Comparison of ENCODE assay signal across 1 cellular context in genomic region chr19:39533003-39533512, GRCh38.
A peak's percentile ranks its signal among the peaks of the same experiment; 100 is the strongest.
TF ChIP-seq lines count a peak whose summit lies in the region.

No MANE protein-coding gene starts in this region.

TF ChIP-seq in K562, 482 proteins besides CTCF, POLR2A, EP300 and RAD21:
- TF ChIP-seq ELF1 (tag; IDR thresholded peaks at IDR 0.05) (no peak), SETDB1 (IDR thresholded peaks at IDR 0.05; ENCODE audit: low read length) (no peak), ATF6 (CRISPR knock-in tag; IDR thresholded peaks at IDR 0.05) (0 out of 2 replicates have a peak, but pooled peaks have one; percentile 37), SMAD2 (IDR thresholded peaks at IDR 0.05; ENCODE audit: low read depth, low read length) (no peak), DPF2 (IDR thresholded peaks at IDR 0.05) (no peak), CC2D1A (IDR thresholded peaks at IDR 0.05) (peak; percentile 1; the same call in 1 of the 2 replicates), L3MBTL2 (IDR thresholded peaks at IDR 0.05) (no peak), FOXK2 (conservative IDR thresholded peaks at IDR 0.05 in 1 of 2, IDR thresholded peaks at IDR 0.05 in 1 of 2; ENCODE audit: low read depth in 2 of 2) (peak in 1 of 2 experiments; percentile 25; a peak in 1 of 4 replicates), PCBP2 (IDR thresholded peaks at IDR 0.05; ENCODE audit: low read depth, low read length, poor library complexity, severe bottlenecking) (no peak), ZBTB34 (CRISPR knock-in tag; IDR thresholded peaks at IDR 0.05) (no peak), TRIM24 (IDR thresholded peaks at IDR 0.05) (no peak), MYC (IDR thresholded peaks at IDR 0.05; ENCODE audit: low read depth, low read length) (no peak), MYC (CRISPR knock-in tag; IDR thresholded peaks at IDR 0.05; ENCODE audit: borderline replicate concordance, low read depth) (no peak), MBD1 (CRISPR knock-in tag; IDR thresholded peaks at IDR 0.05) (no peak), TCFL5 (CRISPR knock-in tag; conservative IDR thresholded peaks at IDR 0.05) (no peak), MEF2D (tag; conservative IDR thresholded peaks at IDR 0.05; ENCODE audit: low read depth) (no peak), ADNP (tag; IDR thresholded peaks at IDR 0.05) (no peak), RCOR1 (IDR thresholded peaks at IDR 0.05; ENCODE audit: borderline replicate concordance in 1 of 2, low read depth in 2 of 2, low read length in 2 of 2) (no peak), E2F8 (IDR thresholded peaks at IDR 0.05; ENCODE audit: low read depth, partially characterized antibody) (peak; percentile 32), FOXO4 (CRISPR knock-in tag; IDR thresholded peaks at IDR 0.05) (no peak), GABPA (tag; conservative IDR thresholded peaks at IDR 0.05; ENCODE audit: low read depth) (no peak), MECOM (CRISPR knock-in tag; IDR thresholded peaks at IDR 0.05) (no peak), ARNT (IDR thresholded peaks at IDR 0.05) (peak in 1 of 2 experiments; percentile 24; a peak in 1 of 4 replicates), MGA (IDR thresholded peaks at IDR 0.05) (no peak), ZNF311 (CRISPR knock-in tag; IDR thresholded peaks at IDR 0.05) (no peak), ARID2 (IDR thresholded peaks at IDR 0.05) (0 out of 2 replicates have a peak, but pooled peaks have one; percentile 15), ZMIZ1 (IDR thresholded peaks at IDR 0.05; ENCODE audit: low read depth in 2 of 2, low read length in 2 of 2) (no peak)
